8 cellular contexts compared by ENCODE assay signal in the genomic region with DNA sequence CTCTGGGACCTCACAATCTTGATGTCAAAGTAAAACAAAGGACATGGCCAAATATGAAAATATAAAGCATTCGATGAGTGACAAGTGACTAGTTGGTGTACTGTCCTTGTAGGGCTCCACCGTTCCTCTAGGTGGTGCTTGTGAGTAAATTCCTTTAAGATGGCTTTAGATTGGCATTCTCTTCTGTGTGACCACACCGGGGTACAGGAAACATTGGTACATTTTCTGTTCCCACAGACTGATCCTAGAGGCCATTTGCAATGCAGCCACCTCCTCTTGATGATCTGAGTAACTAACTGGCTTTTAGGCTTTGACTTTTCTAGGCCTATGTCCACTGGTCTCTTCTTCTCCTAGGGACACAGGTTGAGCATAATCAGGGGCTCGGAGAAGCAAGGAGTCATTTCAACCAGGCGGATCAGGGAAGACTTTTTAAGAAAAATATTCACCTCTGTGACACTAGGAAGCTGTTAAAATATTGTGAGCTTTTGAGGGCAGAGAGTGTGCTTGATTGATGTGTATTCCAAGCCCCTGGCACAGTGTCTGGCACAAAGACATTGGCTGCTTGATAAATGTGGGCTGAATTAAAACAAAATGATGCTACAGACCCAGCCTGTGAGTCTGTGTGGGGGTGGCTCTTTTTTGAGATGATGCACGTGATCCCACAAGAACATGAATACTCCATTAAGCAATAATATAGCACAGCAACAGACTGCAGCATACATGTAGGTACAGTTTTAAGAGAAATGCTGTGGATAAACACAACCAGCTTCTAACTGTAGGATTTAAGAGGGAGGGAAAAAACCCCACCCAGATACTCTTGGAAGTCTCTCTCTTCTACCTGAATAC. TPM values are rescaled to one million over a fixed set of nuclear protein-coding genes. Genes with fewer than 3 reads are reported as not detected.
DNase-seq lines count a peak whose midpoint lies in the region; ATAC-seq and TF ChIP-seq lines count a peak whose summit lies in the region.

No MANE protein-coding gene starts in this region.

- TF ChIP-seq POLR2A in breast epithelium (IDR thresholded peaks at IDR 0.05) = no peak

- H3K9me3 ChIP-seq in CD4-positive, alpha-beta memory T cell (ENCODE audit: control insufficient read depth in 1 of 2, low read length in 2 of 2) = no peaks in the 10 kb centered on the region
- H3K9me3 ChIP-seq in breast epithelium = no peaks in the 10 kb centered on the region

- peaks cover 26% of the 10 kb centered on the region for H3K4me1 ChIP-seq in CD4-positive, alpha-beta memory T cell (ENCODE audit: insufficient read depth, low read length)
- H3K4me1 ChIP-seq in breast epithelium = no peaks in the 10 kb centered on the region

- peaks cover 19% of the 10 kb centered on the region for H3K36me3 ChIP-seq in CD4-positive, alpha-beta memory T cell (ENCODE audit: insufficient read depth, low read length)
- no peaks in the 10 kb centered on the region for H3K36me3 ChIP-seq in breast epithelium

- ATAC-seq in GM18907 (IDR thresholded peaks at IDR 0.05; ENCODE audit: unreplicated experiment) = peak; percentile 82
- peak; percentile 78 for ATAC-seq in stimulated activated memory B cell treated with anti-CD40 and anti-IgM and Interleukin-4, amounts not matched to agents 10 μg/mL and 1 μg/mL and 100 μg/mL, for 72 hours

- TF ChIP-seq CTCF in breast epithelium (IDR thresholded peaks at IDR 0.05) = peak in 2 of 3 donors; percentile 34 to 52

- CTCF ChIA-PET in CD4-positive, alpha-beta memory T cell (lab: Charles Lee; ENCODE audit: partially characterized antibody) = interaction anchor here (1.5 to 3.4 kb wide), 13 partner anchors 8 to 833 kb away, joined by 4 to 39 read pairs (median 11); a partner anchor contains a TSS

- no peak overlapping the region for H3K4me3 ChIP-seq in CD4-positive, alpha-beta memory T cell (ENCODE audit: low read length in 2 of 2)
- no peak overlapping the region for H3K4me3 ChIP-seq in breast epithelium

- DNase-seq in CD4-positive, alpha-beta memory T cell = peak; percentile 38 to 57 (median 50)
- DNase-seq in HT1080 (ENCODE audit: low read depth) (peak; percentile 50), SW 1271 (lab: John Stamatoyannopoulos, UW) (peak; percentile 36 to 64), breast epithelium (ENCODE audit: low spot score in 2 of 2) (no peak), kidney glomerular epithelial cell (lab: John Stamatoyannopoulos, UW) (peak; percentile 10), NCI-H1930 (lab: John Stamatoyannopoulos, UW) (no peak)

- H3K27ac ChIP-seq in CD4-positive, alpha-beta memory T cell (ENCODE audit: low read depth, low read length) = no peak overlapping the region
- H3K27ac ChIP-seq in breast epithelium = no peak overlapping the region

- H3K4me3 Mint-ChIP-seq in CD4-positive, alpha-beta memory T cell = no peak overlapping the region
- no peak overlapping the region for H3K4me3 Mint-ChIP-seq in stimulated activated memory B cell treated with anti-CD40 and anti-IgM and Interleukin-4, amounts not matched to agents 10 μg/mL and 1 μg/mL and 100 μg/mL, for 72 hours

- H3K27me3 Mint-ChIP-seq in CD4-positive, alpha-beta memory T cell = no peaks in the 10 kb centered on the region
- no peaks in the 10 kb centered on the region for H3K27me3 Mint-ChIP-seq in stimulated activated memory B cell treated with anti-CD40 and anti-IgM and Interleukin-4, amounts not matched to agents 10 μg/mL and 1 μg/mL and 100 μg/mL, for 72 hours

- H3K27ac Mint-ChIP-seq in CD4-positive, alpha-beta memory T cell = peak overlapping the region in 6 of 7 donors; percentile 51 to 91 (median 69)
- H3K27ac Mint-ChIP-seq in stimulated activated memory B cell treated with anti-CD40 and anti-IgM and Interleukin-4, amounts not matched to agents 10 μg/mL and 1 μg/mL and 100 μg/mL, for 72 hours = peak overlapping the region; percentile 74

- H3K36me3 Mint-ChIP-seq in CD4-positive, alpha-beta memory T cell = peaks cover 28 to 38% of the 10 kb centered on the region in 2 donors
- H3K36me3 Mint-ChIP-seq in stimulated activated memory B cell treated with anti-CD40 and anti-IgM and Interleukin-4, amounts not matched to agents 10 μg/mL and 1 μg/mL and 100 μg/mL, for 72 hours = peaks cover 24% of the 10 kb centered on the region

- intact Hi-C loops in CD4-positive, alpha-beta memory T cell (cut with micrococcal nuclease) = loop anchor here (1.0 to 2.0 kb wide), 5 partner anchors 21 to 903 kb away; a partner anchor contains a TSS
- intact Hi-C loops in breast epithelium (cut with DNase I; ENCODE audit: low total_unique reads) = no loop called here

- H3K27me3 ChIP-seq in CD4-positive, alpha-beta memory T cell (ENCODE audit: insufficient read depth, low read length) = no peaks in the 10 kb centered on the region
- no peaks in the 10 kb centered on the region for H3K27me3 ChIP-seq in breast epithelium

- H3K4me1 Mint-ChIP-seq in CD4-positive, alpha-beta memory T cell = peaks cover 15 to 30% (median 20%) of the 10 kb centered on the region in 4 donors
- peaks cover 36% of the 10 kb centered on the region for H3K4me1 Mint-ChIP-seq in stimulated activated memory B cell treated with anti-CD40 and anti-IgM and Interleukin-4, amounts not matched to agents 10 μg/mL and 1 μg/mL and 100 μg/mL, for 72 hours

- H3K9me3 Mint-ChIP-seq in CD4-positive, alpha-beta memory T cell = no peaks in the 10 kb centered on the region
- no peaks in the 10 kb centered on the region for H3K9me3 Mint-ChIP-seq in stimulated activated memory B cell treated with anti-CD40 and anti-IgM and Interleukin-4, amounts not matched to agents 10 μg/mL and 1 μg/mL and 100 μg/mL, for 72 hours

- POLR2A ChIA-PET in CD4-positive, alpha-beta memory T cell (lab: Charles Lee; ENCODE audit: partially characterized antibody) = interaction anchor here (0.7 to 2.7 kb wide), 2 partner anchors 12 to 21 kb away, joined by 3 to 23 read pairs; a partner anchor contains a TSS

RNA-seq across cellular contexts. Expression of a gene that starts 21.0 kb away (rescaled TPM):
- total RNA-seq in CD4-positive, alpha-beta memory T cell = 10 to 100 TPM; 17.1 to 19.4 TPM
- polyA plus RNA-seq in CD4-positive, alpha-beta memory T cell = 10 to 100 TPM; 11.4 to 19.1 TPM
- 0.08 and 0.20 TPM in 2 replicates for total RNA-seq in HT1080 (2014; rRNA removed; shearing (Covaris generic))
- polyA plus RNA-seq in HT1080 (2015; cell fraction: cytosol; rRNA removed) = 0.24 and 0.83 TPM in 2 replicates
- polyA plus RNA-seq in HT1080 (2015; cell fraction: nucleus; rRNA removed) = 0.36 and 0.52 TPM in 2 replicates
- 1 to 10 TPM; 5.0 to 6.6 (median 5.1) TPM for total RNA-seq in breast epithelium

RNA-seq across cellular contexts. Expression of a gene that starts 52.3 kb away (rescaled TPM):
- total RNA-seq in CD4-positive, alpha-beta memory T cell = 10 to 100 TPM in 1 of 2 experiments, 1 to 10 TPM in 1; 9.7 to 11.1 TPM
- 10 to 100 TPM; 14.8 to 16.0 TPM for polyA plus RNA-seq in CD4-positive, alpha-beta memory T cell
- 27.5 and 36.1 TPM in 2 replicates for total RNA-seq in HT1080 (2014; rRNA removed; shearing (Covaris generic))
- 15.7 and 25.0 TPM in 2 replicates for polyA plus RNA-seq in HT1080 (2015; cell fraction: cytosol; rRNA removed)
- polyA plus RNA-seq in HT1080 (2015; cell fraction: nucleus; rRNA removed) = 7.2 and 7.7 TPM in 2 replicates
- 10 to 100 TPM in 2 of 3 donors, 1 to 10 TPM in 1; 9.2 to 14.4 (median 12.9) TPM for total RNA-seq in breast epithelium

Comparison
In these comparisons a context has a peak if more than half of its experiments do, and no peak if none do; other contexts are left out.
1. DNase-seq: peak in CD4-positive, alpha-beta memory T cell (5 of 5), HT1080 (single experiment), SW 1271 (2 of 2) and kidney glomerular epithelial cell (single experiment); none in breast epithelium (0 of 2) and NCI-H1930 (0 of 2).